ENCODE assay signal across 8 cellular contexts in genomic region chr15:52208306-52208946, GRCh38. TPM values are rescaled to one million over a fixed set of nuclear protein-coding genes. Genes with fewer than 3 reads are reported as not detected.
DNase-seq lines count a peak whose midpoint lies in the region; ATAC-seq, FAIRE-seq and TF ChIP-seq lines count a peak whose summit lies in the region.

No MANE protein-coding gene starts in this region.

- ATAC-seq in A549 (peak; percentile 91 to 98), GM18505 (IDR thresholded peaks at IDR 0.05; ENCODE audit: unreplicated experiment) (peak; percentile 68), HG03060 (IDR thresholded peaks at IDR 0.05; ENCODE audit: low read depth, unreplicated experiment) (peak; percentile 55)
- peak; percentile 95 for ATAC-seq in naive thymus-derived CD4-positive, alpha-beta T cell

- H3K36me3 Mint-ChIP-seq in activated CD4-positive, alpha-beta memory T cell treated with anti-CD3 and anti-CD28 coated beads for 36 hours: no peaks in the 10 kb centered on the region
- H3K36me3 Mint-ChIP-seq in naive thymus-derived CD4-positive, alpha-beta T cell: peaks cover 0 to 5% (median 0%) of the 10 kb centered on the region in 5 donors

- no peak overlapping the region for H3K27ac Mint-ChIP-seq in activated CD4-positive, alpha-beta memory T cell treated with anti-CD3 and anti-CD28 coated beads for 36 hours
- H3K27ac Mint-ChIP-seq in naive thymus-derived CD4-positive, alpha-beta T cell: peak overlapping the region in 4 of 9 donors; percentile 4 to 77 (median 69)

- TF ChIP-seq CTCF in A549 (IDR thresholded peaks at IDR 0.05): peak; percentile 86

- peak; percentile 62 to 78 for TF ChIP-seq RAD21 in A549 (conservative IDR thresholded peaks at IDR 0.05 in 1 of 2, IDR thresholded peaks at IDR 0.05 in 1 of 2)

- CTCF ChIA-PET in A549 (lab: Yijun Ruan, JAX): interaction anchor here (0.7 to 2.6 kb wide), 31 partner anchors 9 to 527 kb away, joined by 3 to 20 read pairs (median 3); partner anchors contain the start of genes GNB5 and LEO1
- CTCF ChIA-PET in activated CD4-positive, alpha-beta memory T cell treated with anti-CD3 and anti-CD28 coated beads for 36 hours (lab: Charles Lee): interaction anchor here (0.6 to 2.4 kb wide), 36 partner anchors 9 to 881 kb away, joined by 3 to 21 read pairs (median 4); partner anchors contain the start of genes GNB5 and LEO1
- CTCF ChIA-PET in naive thymus-derived CD4-positive, alpha-beta T cell (lab: Charles Lee): interaction anchor here (0.7 to 2.3 kb wide), 18 partner anchors 9 to 319 kb away, joined by 3 to 8 read pairs (median 4); partner anchors contain the start of gene GNB5

- H3K4me3 Mint-ChIP-seq in activated CD4-positive, alpha-beta memory T cell treated with anti-CD3 and anti-CD28 coated beads for 36 hours: no peak overlapping the region
- no peak overlapping the region for H3K4me3 Mint-ChIP-seq in naive thymus-derived CD4-positive, alpha-beta T cell

- H3K4me3 ChIP-seq in A549: no peak overlapping the region
- H3K4me3 ChIP-seq in effector memory CD4-positive, alpha-beta T cell (ENCODE audit: insufficient read depth, low read depth, low read length, poor library complexity, severe bottlenecking): no peak overlapping the region
- no peak overlapping the region for H3K4me3 ChIP-seq in naive thymus-derived CD4-positive, alpha-beta T cell (ENCODE audit: low read length)

- H3K4me1 Mint-ChIP-seq in activated CD4-positive, alpha-beta memory T cell treated with anti-CD3 and anti-CD28 coated beads for 36 hours (ENCODE audit: low read depth): no peaks in the 10 kb centered on the region
- H3K4me1 Mint-ChIP-seq in naive thymus-derived CD4-positive, alpha-beta T cell: peaks cover 0 to 6% (median 0%) of the 10 kb centered on the region in 7 donors

- no peaks in the 10 kb centered on the region for H3K9me3 Mint-ChIP-seq in activated CD4-positive, alpha-beta memory T cell treated with anti-CD3 and anti-CD28 coated beads for 36 hours
- H3K9me3 Mint-ChIP-seq in naive thymus-derived CD4-positive, alpha-beta T cell: no peaks in the 10 kb centered on the region

- H3K27ac ChIP-seq in A549: no peak overlapping the region
- no peak overlapping the region for H3K27ac ChIP-seq in effector memory CD4-positive, alpha-beta T cell (ENCODE audit: insufficient read depth, low read length, poor library complexity, severe bottlenecking)
- H3K27ac ChIP-seq in naive thymus-derived CD4-positive, alpha-beta T cell (ENCODE audit: low read depth, low read length): no peak overlapping the region

- POLR2A ChIA-PET in A549 (lab: Yijun Ruan, JAX): no interaction called here
- POLR2A ChIA-PET in activated CD4-positive, alpha-beta memory T cell treated with anti-CD3 and anti-CD28 coated beads for 36 hours (lab: Charles Lee): interaction anchor here (0.8 kb wide), 1 partner anchor 29 kb away, joined by 3 read pairs; no protein-coding TSS in a partner anchor
- POLR2A ChIA-PET in naive thymus-derived CD4-positive, alpha-beta T cell (lab: Charles Lee): interaction anchor here (0.6 to 1.1 kb wide), 3 partner anchors 13 to 179 kb away, joined by 3 read pairs; no protein-coding TSS in a partner anchor

- no peak for TF ChIP-seq EP300 in A549 (IDR thresholded peaks at IDR 0.05)

- TF ChIP-seq POLR2A in A549 (IDR thresholded peaks at IDR 0.05; ENCODE audit: low read length): no peak
- no peak for TF ChIP-seq POLR2A in GM18505 (IDR thresholded peaks at IDR 0.05; ENCODE audit: borderline replicate concordance, extremely low read depth, insufficient read depth, insufficient read length)

- FAIRE-seq in A549 (lab: Jason Lieb, UNC): no peak

- no peaks in the 10 kb centered on the region for H3K27me3 Mint-ChIP-seq in activated CD4-positive, alpha-beta memory T cell treated with anti-CD3 and anti-CD28 coated beads for 36 hours
- H3K27me3 Mint-ChIP-seq in naive thymus-derived CD4-positive, alpha-beta T cell: no peaks in the 10 kb centered on the region

- intact Hi-C loops in activated CD4-positive, alpha-beta memory T cell treated with anti-CD3 and anti-CD28 coated beads for 36 hours (cut with micrococcal nuclease): loop anchor here (1.0 to 2.0 kb wide), 4 partner anchors 19 to 226 kb away; no protein-coding TSS in a partner anchor
- intact Hi-C loops in naive thymus-derived CD4-positive, alpha-beta T cell (cut with micrococcal nuclease): loop anchor here (1.0 to 2.0 kb wide), 10 partner anchors 18 to 320 kb away; no protein-coding TSS in a partner anchor

- no peak overlapping the region for H3K4me2 ChIP-seq in A549

- 6% methylated on average over 2 of the region's 2 CpGs for WGBS in A549 (ENCODE audit: missing lambda C conversion rate)

- no peaks in the 10 kb centered on the region for H3K9me3 ChIP-seq in A549
- no peaks in the 10 kb centered on the region for H3K9me3 ChIP-seq in effector memory CD4-positive, alpha-beta T cell (ENCODE audit: control insufficient read depth, low read length)
- H3K9me3 ChIP-seq in naive thymus-derived CD4-positive, alpha-beta T cell (ENCODE audit: control insufficient read depth in 2 of 3, low read length in 3 of 3): no peaks in the 10 kb centered on the region

- no peaks in the 10 kb centered on the region for H3K36me3 ChIP-seq in effector memory CD4-positive, alpha-beta T cell (ENCODE audit: control insufficient read depth, insufficient read depth, low read length)
- H3K36me3 ChIP-seq in naive thymus-derived CD4-positive, alpha-beta T cell (ENCODE audit: control insufficient read depth in 2 of 3, insufficient read depth in 3 of 3, low read length in 3 of 3): no peaks in the 10 kb centered on the region

- no peaks in the 10 kb centered on the region for H3K27me3 ChIP-seq in effector memory CD4-positive, alpha-beta T cell (replicated peaks; ENCODE audit: control insufficient read depth, insufficient read depth, low read length, poor library complexity, severe bottlenecking)
- H3K27me3 ChIP-seq in naive thymus-derived CD4-positive, alpha-beta T cell (ENCODE audit: control insufficient read depth in 2 of 2, insufficient read depth in 2 of 2, low read length in 2 of 2): no peaks in the 10 kb centered on the region

- DNase-seq in A549 (ENCODE audit: low read depth in 1 of 2, low spot score in 1 of 2): peak; percentile 81
- peak; percentile 46 for DNase-seq in NCI-H748 (lab: John Stamatoyannopoulos, UW; ENCODE audit: unreplicated experiment)
- DNase-seq in activated CD4-positive, alpha-beta memory T cell treated with anti-CD3 and anti-CD28 coated beads for 36 hours: peak; percentile 86
- DNase-seq in effector memory CD4-positive, alpha-beta T cell: peak; percentile 40 to 53 (median 49)
- DNase-seq in naive thymus-derived CD4-positive, alpha-beta T cell: peak; percentile 45 to 77 (median 70)
- peak; percentile 49 to 72 (median 65) for DNase-seq in stimulated activated naive CD4-positive, alpha-beta T cell (lab: John Stamatoyannopoulos, UW)

- no peaks in the 10 kb centered on the region for H3K4me1 ChIP-seq in A549
- H3K4me1 ChIP-seq in effector memory CD4-positive, alpha-beta T cell (ENCODE audit: control insufficient read depth, insufficient read depth, low read length, poor library complexity, severe bottlenecking): no peaks in the 10 kb centered on the region
- no peaks in the 10 kb centered on the region for H3K4me1 ChIP-seq in naive thymus-derived CD4-positive, alpha-beta T cell (ENCODE audit: control insufficient read depth in 2 of 2, insufficient read depth in 2 of 2, low read length in 2 of 2)

TF ChIP-seq in A549, 52 proteins besides CTCF, POLR2A, EP300 and RAD21:
- peak; percentile 51 for TF ChIP-seq MAFK (IDR thresholded peaks at IDR 0.05; ENCODE audit: partially characterized antibody)
- no peak for TF ChIP-seq CEBPB (IDR thresholded peaks at IDR 0.05)
- peak; percentile 64 for TF ChIP-seq SMC3 (IDR thresholded peaks at IDR 0.05)
TF ChIP-seq in A549: peak in this region for 2.

RNA-seq across cellular contexts. Expression of gene GNB5, which starts 17.2 kb away (rescaled TPM):
- polyA plus RNA-seq in A549 (2011; rRNA removed): 67.5 and 72.0 TPM in 2 replicates
- 57.2 and 60.2 TPM in 2 replicates for polyA plus RNA-seq in A549 (2012; cell fraction: cytosol; rRNA removed)
- polyA plus RNA-seq in A549 (2012; cell fraction: nucleus; rRNA removed): 30.1 and 35.9 TPM in 2 replicates
- 53.6 to 65.9 TPM (median 57.2 TPM) in 3 replicates for polyA plus RNA-seq in A549 (2017; fragmentation: RNase III; extraction: RNeasy Plus Mini Kit Qiagen cat#74134 plus additional on column Dnase treatment)
- polyA minus RNA-seq in A549 (2011; rRNA and poly(A)+ RNA removed): 47.8 and 50.6 TPM in 2 replicates
- total RNA-seq in activated CD4-positive, alpha-beta memory T cell treated with anti-CD3 and anti-CD28 coated beads for 36 hours: 10 to 100 TPM; 24.0 to 25.1 TPM
- total RNA-seq in naive thymus-derived CD4-positive, alpha-beta T cell: 10 to 100 TPM; 35.9 to 80.0 (median 50.7) TPM
- polyA plus RNA-seq in naive thymus-derived CD4-positive, alpha-beta T cell: 10 to 100 TPM; 35.1 to 49.0 TPM
